Comparison of ENCODE assay signal across 13 cellular contexts in genomic region chr20:60249436-60249835, GRCh38.
DNase-seq lines count a peak whose midpoint lies in the region; ATAC-seq and TF ChIP-seq lines count a peak whose summit lies in the region.
"Had no signal": no experiment of that assay in that cellular context is flagged by ENCODE, and none has a peak within 500 bp of the region (broad histone marks: within the 10 kb centered on the region; RNA-seq: fewer than 3 reads in every experiment).

No MANE protein-coding gene starts in this region.

- peak; percentile 86 for DNase-seq in AG20443 (ENCODE audit: low spot score)
- peak; percentile 100 for DNase-seq in M059J (ENCODE audit: low read depth)
- peak; percentile 40 for DNase-seq in choroid plexus epithelial cell (ENCODE audit: low read depth)
- peak; percentile 74 for DNase-seq in myocyte (ENCODE audit: low read depth)
- DNase-seq in D341Med (ENCODE audit: low spot score), result no peak
- DNase-seq in activated CD4-positive, alpha-beta T cell treated with anti-CD3 and anti-CD28 coated beads for 1 hour, result no peak
- DNase-seq in SHP77 treated with DMSO at 0.1 percent for 48 hours (lab: John Stamatoyannopoulos, UW), result no peak
- no peak for DNase-seq in activated naive CD8-positive, alpha-beta T cell treated with anti-CD3 and anti-CD28 coated beads, Interleukin-2, amount 50 U/mL, for 24 hours
- DNase-seq: activated CD4-positive, alpha-beta T cell treated with anti-CD3 and anti-CD28 coated beads for 48 hours; activated naive CD8-positive, alpha-beta T cell treated with anti-CD3 and anti-CD28 coated beads for 36 hours; NCI-H446 treated with DMSO at 0.1 percent for 48 hours; posterior cingulate gyrus had no signal

- no peaks in the 10 kb centered on the region for H3K36me3 Mint-ChIP-seq in activated naive CD8-positive, alpha-beta T cell treated with anti-CD3 and anti-CD28 coated beads, Interleukin-2, amount 50 U/mL, for 24 hours (ENCODE audit: low read depth)
- H3K36me3 Mint-ChIP-seq: activated naive CD8-positive, alpha-beta T cell treated with anti-CD3 and anti-CD28 coated beads for 36 hours had no signal

- no peaks in the 10 kb centered on the region for H3K4me1 Mint-ChIP-seq in activated naive CD8-positive, alpha-beta T cell treated with anti-CD3 and anti-CD28 coated beads, Interleukin-2, amount 50 U/mL, for 24 hours
- H3K4me1 Mint-ChIP-seq: activated naive CD8-positive, alpha-beta T cell treated with anti-CD3 and anti-CD28 coated beads for 36 hours had no signal

- TF ChIP-seq CTCF in choroid plexus epithelial cell (conservative IDR thresholded peaks at IDR 0.05; ENCODE audit: low read depth, low read length), result no peak

- H3K27me3 Mint-ChIP-seq in activated naive CD8-positive, alpha-beta T cell treated with anti-CD3 and anti-CD28 coated beads, Interleukin-2, amount 50 U/mL, for 24 hours, result no peaks in the 10 kb centered on the region
- H3K27me3 Mint-ChIP-seq: activated naive CD8-positive, alpha-beta T cell treated with anti-CD3 and anti-CD28 coated beads for 36 hours had no signal

- no peak overlapping the region for H3K27ac Mint-ChIP-seq in activated naive CD8-positive, alpha-beta T cell treated with anti-CD3 and anti-CD28 coated beads, Interleukin-2, amount 50 U/mL, for 24 hours
- H3K27ac Mint-ChIP-seq: activated naive CD8-positive, alpha-beta T cell treated with anti-CD3 and anti-CD28 coated beads for 36 hours had no signal

- H3K9me3 Mint-ChIP-seq in activated naive CD8-positive, alpha-beta T cell treated with anti-CD3 and anti-CD28 coated beads, Interleukin-2, amount 50 U/mL, for 24 hours, result no peaks in the 10 kb centered on the region
- H3K9me3 Mint-ChIP-seq: activated naive CD8-positive, alpha-beta T cell treated with anti-CD3 and anti-CD28 coated beads for 36 hours had no signal

- ATAC-seq in activated naive CD8-positive, alpha-beta T cell treated with anti-CD3 and anti-CD28 coated beads, Interleukin-2, amount 50 U/mL, for 24 hours, result no peak
- ATAC-seq: K562 had no signal

- H3K4me3 Mint-ChIP-seq in activated naive CD8-positive, alpha-beta T cell treated with anti-CD3 and anti-CD28 coated beads, Interleukin-2, amount 50 U/mL, for 24 hours, result no peak overlapping the region
- H3K4me3 Mint-ChIP-seq: activated naive CD8-positive, alpha-beta T cell treated with anti-CD3 and anti-CD28 coated beads for 36 hours had no signal

- H3K4me3 ChIP-seq in choroid plexus epithelial cell (ENCODE audit: low read depth, low read length), result no peak overlapping the region
- H3K4me3 ChIP-seq: K562 had no signal

Comparison
In these comparisons a context has a peak if more than half of its experiments do, and no peak if none do; other contexts are left out.
1. DNase-seq: peak in AG20443 (single experiment), M059J (single experiment), choroid plexus epithelial cell (single experiment) and myocyte (single experiment); none in D341Med (single experiment), activated CD4-positive, alpha-beta T cell treated with anti-CD3 and anti-CD28 coated beads for 1 hour (single experiment), SHP77 treated with DMSO at 0.1 percent for 48 hours (single experiment) and activated naive CD8-positive, alpha-beta T cell treated with anti-CD3 and anti-CD28 coated beads, Interleukin-2, amount 50 U/mL, for 24 hours (single experiment).